In genomic region chr12:79706676-79707075, GRCh38 we compare ENCODE assay signal across 23 cellular contexts.
"Had no signal": no experiment of that assay in that cellular context is flagged by ENCODE, and none has a peak within 500 bp of the region (broad histone marks: within the 10 kb centered on the region; RNA-seq: fewer than 3 reads in every experiment).

No MANE protein-coding gene starts in this region.

- H3K27ac Mint-ChIP-seq: immature natural killer cell; naive thymus-derived CD4-positive, alpha-beta T cell; stimulated activated naive B cell treated with anti-CD40 and anti-IgM and Interleukin-4, amounts not matched to agents 10 μg/mL and 1 μg/mL and 100 μg/mL, for 72 hours; stimulated activated naive CD8-positive, alpha-beta T cell treated with anti-CD3 and anti-CD28 coated beads, Interleukin-15, amount 100 ng/mL, for 72 hours had no signal

- ATAC-seq: gastroesophageal sphincter; left cardiac atrium; left ventricle myocardium superior; naive thymus-derived CD4-positive, alpha-beta T cell; psoas muscle; sciatic nerve; stimulated activated naive B cell treated with anti-CD40 and anti-IgM and Interleukin-4, amounts not matched to agents 10 μg/mL and 1 μg/mL and 100 μg/mL, for 72 hours; stimulated activated naive CD8-positive, alpha-beta T cell treated with anti-CD3 and anti-CD28 coated beads, Interleukin-15, amount 100 ng/mL, for 72 hours had no signal

- H3K27me3 Mint-ChIP-seq: stimulated activated naive CD8-positive, alpha-beta T cell treated with anti-CD3 and anti-CD28 coated beads, Interleukin-15, amount 100 ng/mL, for 72 hours had no signal

- DNase-seq: dorsolateral prefrontal cortex; effector CD8-positive, alpha-beta T cell; glutamatergic neuron; immature natural killer cell; kidney; left cardiac atrium; left ventricle myocardium superior; mesendoderm; naive thymus-derived CD4-positive, alpha-beta T cell; psoas muscle; retina; stimulated activated CD4-positive, alpha-beta T cell treated with anti-CD3 and anti-CD28 coated beads, Interleukin-2, amount 100 ng/mL, for 24 hours; stimulated activated CD4-positive, alpha-beta T cell treated with anti-CD3 and anti-CD28 coated beads, Interleukin-4, amount 100 ng/mL, for 4 hours; stimulated activated naive B cell treated with anti-CD40 and anti-IgM and Interleukin-4, amounts not matched to agents 10 μg/mL and 1 μg/mL and 100 μg/mL, for 72 hours; stimulated activated naive CD8-positive, alpha-beta T cell treated with anti-CD3 and anti-CD28 coated beads, Interleukin-15, amount 100 ng/mL, for 72 hours; transverse colon had no signal

- H3K27ac ChIP-seq: coronary artery, dorsolateral prefrontal cortex, esophagus muscularis mucosa, gastroesophageal sphincter, neutrophil, psoas muscle, thoracic aorta, transverse colon had no signal

- H3K36me3 ChIP-seq: esophagus muscularis mucosa, gastroesophageal sphincter, neutrophil, thoracic aorta, transverse colon had no signal

- H3K4me1 ChIP-seq: gastroesophageal sphincter, psoas muscle, transverse colon had no signal

- H3K27me3 ChIP-seq: transverse colon had no signal

- H3K4me3 ChIP-seq: coronary artery, dorsolateral prefrontal cortex, esophagus muscularis mucosa, gastroesophageal sphincter, lung, psoas muscle, thoracic aorta, transverse colon had no signal

- H3K36me3 Mint-ChIP-seq: immature natural killer cell; naive thymus-derived CD4-positive, alpha-beta T cell had no signal

- H3K9me3 Mint-ChIP-seq: immature natural killer cell; naive thymus-derived CD4-positive, alpha-beta T cell; stimulated activated naive CD8-positive, alpha-beta T cell treated with anti-CD3 and anti-CD28 coated beads, Interleukin-15, amount 100 ng/mL, for 72 hours had no signal

- H3K4me3 Mint-ChIP-seq: immature natural killer cell; naive thymus-derived CD4-positive, alpha-beta T cell; stimulated activated naive B cell treated with anti-CD40 and anti-IgM and Interleukin-4, amounts not matched to agents 10 μg/mL and 1 μg/mL and 100 μg/mL, for 72 hours; stimulated activated naive CD8-positive, alpha-beta T cell treated with anti-CD3 and anti-CD28 coated beads, Interleukin-15, amount 100 ng/mL, for 72 hours had no signal

- H3K9me3 ChIP-seq: esophagus muscularis mucosa, gastroesophageal sphincter, neutrophil, psoas muscle, thoracic aorta, transverse colon had no signal

- H3K4me1 Mint-ChIP-seq: immature natural killer cell; naive thymus-derived CD4-positive, alpha-beta T cell; stimulated activated naive B cell treated with anti-CD40 and anti-IgM and Interleukin-4, amounts not matched to agents 10 μg/mL and 1 μg/mL and 100 μg/mL, for 72 hours; stimulated activated naive CD8-positive, alpha-beta T cell treated with anti-CD3 and anti-CD28 coated beads, Interleukin-15, amount 100 ng/mL, for 72 hours had no signal
